Comparison of ENCODE assay signal across 13 cellular contexts in genomic region chr5:178077751-178078150, GRCh38.
"Had no signal": no experiment of that assay in that cellular context is flagged by ENCODE, and none has a peak within 500 bp of the region (broad histone marks: within the 10 kb centered on the region; RNA-seq: fewer than 3 reads in every experiment).

No MANE protein-coding gene starts in this region.

- H3K27ac ChIP-seq: colonic mucosa, psoas muscle, right lobe of liver, stomach, testis had no signal

- H3K4me3 Mint-ChIP-seq: activated naive CD8-positive, alpha-beta T cell treated with anti-CD3 and anti-CD28 coated beads, Interleukin-2, amount 10 ng/mL, durations not matched to agents 7 days and 5 days; activated T-helper 1 cell treated with anti-CD3 and anti-CD28 coated beads, Interleukin-12 subunit alpha, Interleukin-12 subunit beta, Interleukin-2, Interleukin-4 antibody, amounts not matched to agents 30 ng/mL and 10 ng/mL and 1 ng/mL, durations not matched to agents 14 hours and 24 hours and 36 hours; brain; mesothelial cell of epicardium had no signal

- H3K27ac Mint-ChIP-seq: activated naive CD8-positive, alpha-beta T cell treated with anti-CD3 and anti-CD28 coated beads, Interleukin-2, amount 10 ng/mL, durations not matched to agents 7 days and 5 days; activated T-helper 1 cell treated with anti-CD3 and anti-CD28 coated beads, Interleukin-12 subunit alpha, Interleukin-12 subunit beta, Interleukin-2, Interleukin-4 antibody, amounts not matched to agents 30 ng/mL and 10 ng/mL and 1 ng/mL, durations not matched to agents 14 hours and 24 hours and 36 hours; mesothelial cell of epicardium had no signal

- H3K4me3 ChIP-seq: colonic mucosa, psoas muscle, right lobe of liver, stomach, testis had no signal

- H3K27me3 ChIP-seq: colonic mucosa, right lobe of liver, testis had no signal

- H3K9me3 Mint-ChIP-seq: activated naive CD8-positive, alpha-beta T cell treated with anti-CD3 and anti-CD28 coated beads, Interleukin-2, amount 10 ng/mL, durations not matched to agents 7 days and 5 days; activated T-helper 1 cell treated with anti-CD3 and anti-CD28 coated beads, Interleukin-12 subunit alpha, Interleukin-12 subunit beta, Interleukin-2, Interleukin-4 antibody, amounts not matched to agents 30 ng/mL and 10 ng/mL and 1 ng/mL, durations not matched to agents 14 hours and 24 hours and 36 hours; mesothelial cell of epicardium had no signal

- H3K36me3 ChIP-seq: colonic mucosa, right lobe of liver, stomach had no signal

- H3K4me1 ChIP-seq: colonic mucosa, psoas muscle, right lobe of liver, testis had no signal

- ATAC-seq: psoas muscle, right lobe of liver had no signal

- H3K9me3 ChIP-seq: colonic mucosa, psoas muscle, right lobe of liver, stomach, testis had no signal

- DNase-seq: activated CD4-positive, alpha-beta T cell treated with anti-CD3 and anti-CD28 coated beads, Interleukin-2, amount 50 U/mL, for 1 hour; activated CD8-positive, alpha-beta memory T cell treated with anti-CD3 and anti-CD28 coated beads for 24 hours; activated naive CD8-positive, alpha-beta T cell treated with anti-CD3 and anti-CD28 coated beads, Interleukin-2, amount 10 ng/mL, durations not matched to agents 7 days and 5 days; central memory CD4-positive, alpha-beta T cell; colonic mucosa; hippocampal formation; psoas muscle; testis had no signal

- H3K36me3 Mint-ChIP-seq: activated naive CD8-positive, alpha-beta T cell treated with anti-CD3 and anti-CD28 coated beads, Interleukin-2, amount 10 ng/mL, durations not matched to agents 7 days and 5 days; brain; mesothelial cell of epicardium had no signal
